28 cellular contexts compared by ENCODE assay signal in genomic region chr15:33005582-33005981, GRCh38.
DNase-seq lines count a peak whose midpoint lies in the region; ATAC-seq and TF ChIP-seq lines count a peak whose summit lies in the region.
"Had no signal": no experiment of that assay in that cellular context is flagged by ENCODE, and none has a peak within 500 bp of the region (broad histone marks: within the 10 kb centered on the region; RNA-seq: fewer than 3 reads in every experiment).

No MANE protein-coding gene starts in this region.

- no peaks in the 10 kb centered on the region for H3K9me3 ChIP-seq in OCI-LY7 (ENCODE audit: low read length)
- H3K9me3 ChIP-seq in mesenchymal stem cell (ENCODE audit: control insufficient read depth, low read length) = peaks cover 6% of the 10 kb centered on the region
- no peaks in the 10 kb centered on the region for H3K9me3 ChIP-seq in PC-9 (ENCODE audit: insufficient read depth, low read depth)
- H3K9me3 ChIP-seq: adrenal gland, BE2C, esophagus muscularis mucosa, sigmoid colon, stomach, tibial nerve had no signal

- H3K4me3 ChIP-seq in OCI-LY7 (ENCODE audit: low read depth, low read length, poor library complexity, severe bottlenecking) = no peak overlapping the region
- no peak overlapping the region for H3K4me3 ChIP-seq in mesenchymal stem cell (ENCODE audit: insufficient read depth in 1 of 2, low read depth in 1 of 2, low read length in 2 of 2)
- H3K4me3 ChIP-seq in PC-9 = no peak overlapping the region
- H3K4me3 ChIP-seq: adrenal gland, esophagus muscularis mucosa, hepatocyte, sigmoid colon, stomach, tibial nerve had no signal

- no peak overlapping the region for H2BK12ac ChIP-seq in mesenchymal stem cell (ENCODE audit: low read length in 2 of 2)

- CTCF ChIA-PET in OCI-LY7 (lab: Charles Lee; ENCODE audit: unreplicated experiment) = no interaction called here
- CTCF ChIA-PET in PC-9 (lab: Charles Lee) = no interaction called here

- DNase-seq in SKM-1 treated with dmso at 0.1 percent for 144 hours (lab: John Stamatoyannopoulos, UW; ENCODE audit: unreplicated experiment) (peak; percentile 14), SKM-1 (lab: John Stamatoyannopoulos, UW; ENCODE audit: unreplicated experiment) (no peak), OCI-LY7 (ENCODE audit: low spot score) (peak; percentile 18), mesenchymal stem cell (no peak), GOT3 (lab: John Stamatoyannopoulos, UW) (no peak), PC-9 (no peak)
- DNase-seq: activated CD4-positive, alpha-beta T cell treated with anti-CD3 and anti-CD28 coated beads for 48 hours; activated naive CD4-positive, alpha-beta T cell treated with Interleukin-2 at 50 U/mL for 16 hours; activated T-cell treated with anti-CD3 and anti-CD28 coated beads, Interleukin-2, amount 50 U/mL, for 4 hours; adrenal gland; BE2C; DMS79 treated with DMSO at 0.1 percent for 48 hours; foreskin melanocyte; HCEC 1CT; NCI-H1105 treated with DMSO at 0.1 percent for 48 hours; NCI-H2081; NCI-H345; NCI-H82; sigmoid colon; stimulated activated CD4-positive, alpha-beta T cell treated with anti-CD3 and anti-CD28 coated beads, Interleukin-15, amount 100 ng/mL, for 24 hours; stomach; T-helper 17 cell had no signal

- TF ChIP-seq CTCF in OCI-LY7 (conservative IDR thresholded peaks at IDR 0.05; ENCODE audit: low read length) (no peak), PC-9 (conservative IDR thresholded peaks at IDR 0.05) (no peak)

- H3K79me2 ChIP-seq in OCI-LY7 (ENCODE audit: insufficient read depth, low read depth, low read length) (no peaks in the 10 kb centered on the region), PC-9 (ENCODE audit: low read depth) (no peaks in the 10 kb centered on the region)
- H3K79me2 ChIP-seq: hepatocyte had no signal

- POLR2A ChIA-PET in OCI-LY7 (lab: Charles Lee) = no interaction called here
- POLR2A ChIA-PET in PC-9 (lab: Charles Lee; ENCODE audit: unreplicated experiment) = no interaction called here

- intact Hi-C loops in OCI-LY7 (cut with micrococcal nuclease; ENCODE audit: unreplicated experiment) = no loop called here
- intact Hi-C loops in PC-9 (cut with micrococcal nuclease; ENCODE audit: unreplicated experiment) = no loop called here

- no peaks in the 10 kb centered on the region for H3F3A ChIP-seq in PC-9 (ENCODE audit: insufficient read depth, low read depth)

- H2BK15ac ChIP-seq in mesenchymal stem cell (ENCODE audit: low read depth, poor library complexity, severe bottlenecking) = no peak overlapping the region

- H3K9ac ChIP-seq in mesenchymal stem cell (ENCODE audit: low read length) = peak overlapping the region; percentile 22

- H3K9me2 ChIP-seq in OCI-LY7 (ENCODE audit: insufficient read depth, low read length) = no peaks in the 10 kb centered on the region
- no peaks in the 10 kb centered on the region for H3K9me2 ChIP-seq in PC-9 (ENCODE audit: insufficient read depth)

- no peak overlapping the region for H3K18ac ChIP-seq in mesenchymal stem cell (ENCODE audit: low read depth in 1 of 2, low read length in 2 of 2)

- H2BK5ac ChIP-seq in mesenchymal stem cell (ENCODE audit: low read depth, low read length, poor library complexity, severe bottlenecking) = no peak overlapping the region

- H4K91ac ChIP-seq in mesenchymal stem cell (ENCODE audit: low read length) = no peak overlapping the region

- 88% methylated on average over 1 of the region's 1 CpG for WGBS in mesenchymal stem cell

- H3K4ac ChIP-seq in mesenchymal stem cell (ENCODE audit: low read depth in 1 of 2, low read length in 2 of 2) = no peak overlapping the region

- ATAC-seq in GM21360 (IDR thresholded peaks at IDR 0.05; ENCODE audit: unreplicated experiment) (no peak), GM18873 (IDR thresholded peaks at IDR 0.05; ENCODE audit: low FRiP score, unreplicated experiment) (no peak)
- ATAC-seq: activated T-cell treated with anti-CD3 and anti-CD28 coated beads, Interleukin-2, amount 50 U/mL, for 4 hours; left lobe of liver; T-helper 17 cell had no signal

- no peak overlapping the region for H3K14ac ChIP-seq in mesenchymal stem cell (ENCODE audit: low read length in 2 of 2)

- H3K23ac ChIP-seq in mesenchymal stem cell (ENCODE audit: low read length in 2 of 2) = no peak overlapping the region

- BruUV-seq in OCI-LY7 (replicated peaks; lab: Mats Ljungman, UMichigan) (no TSS peak), PC-9 (replicated peaks; lab: Mats Ljungman, UMichigan) (no TSS peak)

- H3K4me2 ChIP-seq in OCI-LY7 (ENCODE audit: low read length) (0 out of 2 replicates have a peak overlapping the region, but pooled peaks have one; percentile 19), mesenchymal stem cell (ENCODE audit: low read length, poor library complexity, severe bottlenecking) (no peak overlapping the region), PC-9 (no peak overlapping the region)
- H3K4me2 ChIP-seq: hepatocyte had no signal

- H3K79me1 ChIP-seq in mesenchymal stem cell (replicated peaks; ENCODE audit: low read length, poor library complexity, severe bottlenecking) = no peaks in the 10 kb centered on the region

- no peak overlapping the region for H3K27ac ChIP-seq in OCI-LY7 (ENCODE audit: low read depth, low read length, poor library complexity, severe bottlenecking)
- no peak overlapping the region for H3K27ac ChIP-seq in mesenchymal stem cell (ENCODE audit: low read length, poor library complexity, severe bottlenecking)
- no peak overlapping the region for H3K27ac ChIP-seq in PC-9
- H3K27ac ChIP-seq: adrenal gland, esophagus muscularis mucosa, hepatocyte, sigmoid colon, stomach, tibial nerve had no signal

- no peak overlapping the region for H4K8ac ChIP-seq in mesenchymal stem cell (ENCODE audit: low read length)

- H3K4me1 ChIP-seq in OCI-LY7 (ENCODE audit: insufficient read depth, low read length, poor library complexity, severe bottlenecking) = peaks cover 9% of the 10 kb centered on the region
- H3K4me1 ChIP-seq in mesenchymal stem cell (ENCODE audit: control insufficient read depth, insufficient read depth, low read depth, low read length) = peaks cover 2% of the 10 kb centered on the region
- peaks cover 8% of the 10 kb centered on the region for H3K4me1 ChIP-seq in PC-9 (replicated peaks; ENCODE audit: insufficient read depth)
- H3K4me1 ChIP-seq: adrenal gland, BE2C had no signal

- H2AK5ac ChIP-seq in mesenchymal stem cell (ENCODE audit: low read length, severe bottlenecking) = no peak overlapping the region

- no peak overlapping the region for H2BK120ac ChIP-seq in mesenchymal stem cell (ENCODE audit: low read depth, low read length)

- H4K20me1 ChIP-seq in OCI-LY7 (ENCODE audit: insufficient read depth, low read length) (no peaks in the 10 kb centered on the region), PC-9 (ENCODE audit: insufficient read depth) (no peaks in the 10 kb centered on the region)

- H3K36me3 ChIP-seq in OCI-LY7 (ENCODE audit: insufficient read depth, low read length) (no peaks in the 10 kb centered on the region), mesenchymal stem cell (ENCODE audit: control insufficient read depth in 1 of 2, insufficient read depth in 2 of 2, low read depth in 1 of 2, low read length in 2 of 2) (no peaks in the 10 kb centered on the region), PC-9 (ENCODE audit: low read depth) (no peaks in the 10 kb centered on the region)
- H3K36me3 ChIP-seq: adrenal gland, BE2C, esophagus muscularis mucosa, sigmoid colon, stomach, tibial nerve had no signal

- H2AFZ ChIP-seq in OCI-LY7 (ENCODE audit: low read length) (no peak overlapping the region), mesenchymal stem cell (ENCODE audit: low read depth, low read length) (no peak overlapping the region), PC-9 (no peak overlapping the region)
- H2AFZ ChIP-seq: hepatocyte had no signal

- H3K27me3 ChIP-seq in mesenchymal stem cell (ENCODE audit: control insufficient read depth in 1 of 2, insufficient read depth in 1 of 2, low read length in 2 of 2) (no peaks in the 10 kb centered on the region), PC-9 (ENCODE audit: insufficient read depth, low read depth) (no peaks in the 10 kb centered on the region)
- H3K27me3 ChIP-seq: adrenal gland, BE2C, esophagus muscularis mucosa, hepatocyte, sigmoid colon, stomach, tibial nerve had no signal

Comparison
In these comparisons a context has a peak if more than half of its experiments do, and no peak if none do; other contexts are left out.
1. DNase-seq: peak in SKM-1 treated with dmso at 0.1 percent for 144 hours (single experiment) and OCI-LY7 (single experiment); none in SKM-1 (single experiment), mesenchymal stem cell (single experiment), GOT3 (single experiment) and PC-9 (0 of 2).